18 cellular contexts compared by ENCODE assay signal in genomic region chr7:158943234-158943633, GRCh38.
DNase-seq lines count a peak whose midpoint lies in the region; ATAC-seq, FAIRE-seq and TF ChIP-seq lines count a peak whose summit lies in the region.
"Had no signal": no experiment of that assay in that cellular context is flagged by ENCODE, and none has a peak within 500 bp of the region (broad histone marks: within the 10 kb centered on the region; RNA-seq: fewer than 3 reads in every experiment).

No MANE protein-coding gene starts in this region.

- no peak overlapping the region; the same call in 1 of the 2 replicates for H3K14ac ChIP-seq in H9 (ENCODE audit: insufficient read depth, low read length)

- H3K36me3 Mint-ChIP-seq in H9 (ENCODE audit: insufficient read depth in 1 of 3, low read depth in 3 of 3) = peaks cover 20 to 61% (median 53%) of the 10 kb centered on the region in 3 experiments
- H3K36me3 Mint-ChIP-seq in nephron progenitor cell (ENCODE audit: low read depth) = peaks cover 96% of the 10 kb centered on the region
- H3K36me3 Mint-ChIP-seq in HFFc6 (ENCODE audit: low read depth) = peaks cover 22% of the 10 kb centered on the region

- H3K27ac ChIP-seq in H9 (ENCODE audit: insufficient read length, low read depth, low read length) = no peak overlapping the region
- no peak overlapping the region for H3K27ac ChIP-seq in K562 (ENCODE audit: extremely low read depth, low read depth, low read length)
- H3K27ac ChIP-seq in stomach = no peak overlapping the region
- H3K27ac ChIP-seq: HL-60 had no signal

- no peak overlapping the region for H2BK120ac ChIP-seq in H9 (ENCODE audit: low read depth, low read length, poor library complexity, severe bottlenecking)

- H3K9ac ChIP-seq in H9 (ENCODE audit: extremely low read depth, insufficient read length, low read length) = no peak overlapping the region
- no peak overlapping the region; a peak in 1 of 4 replicates for H3K9ac ChIP-seq in K562 (ENCODE audit: insufficient read depth in 1 of 2, low read depth in 2 of 2, low read length in 2 of 2)

- no peaks in the 10 kb centered on the region for H3K27me3 Mint-ChIP-seq in H9 (ENCODE audit: low read depth)
- H3K27me3 Mint-ChIP-seq in nephron progenitor cell (ENCODE audit: low read depth, poor library complexity) = no peaks in the 10 kb centered on the region
- no peaks in the 10 kb centered on the region; the same call in 1 of the 2 replicates for H3K27me3 Mint-ChIP-seq in HFFc6 (ENCODE audit: insufficient read depth)
- H3K27me3 Mint-ChIP-seq: B cell; CD4-positive, alpha-beta T cell had no signal

- TF ChIP-seq POLR2A in K562 (conservative IDR thresholded peaks at IDR 0.05) = no peak
- no peak for TF ChIP-seq POLR2A in stomach (IDR thresholded peaks at IDR 0.05)

- H3K4me1 ChIP-seq in H9 (ENCODE audit: insufficient read depth, low read length) = no peaks in the 10 kb centered on the region
- H3K4me1 ChIP-seq in K562 (replicated peaks in 1 of 2; ENCODE audit: control insufficient read depth in 2 of 2, insufficient read depth in 2 of 2, low read length in 2 of 2) = no peaks in the 10 kb centered on the region
- no peaks in the 10 kb centered on the region for H3K4me1 ChIP-seq in stomach

- no peak overlapping the region for H3K4me3 Mint-ChIP-seq in H9
- no peak overlapping the region for H3K4me3 Mint-ChIP-seq in nephron progenitor cell
- H3K4me3 Mint-ChIP-seq in HFFc6 = no peak overlapping the region
- H3K4me3 Mint-ChIP-seq: B cell; CD4-positive, alpha-beta T cell had no signal

- H2BK20ac ChIP-seq in H9 (ENCODE audit: low read depth, low read length, poor library complexity, severe bottlenecking) = no peak overlapping the region

- H3K4me1 Mint-ChIP-seq in H9 = no peaks in the 10 kb centered on the region
- peaks cover 4% of the 10 kb centered on the region for H3K4me1 Mint-ChIP-seq in nephron progenitor cell
- no peaks in the 10 kb centered on the region for H3K4me1 Mint-ChIP-seq in HFFc6 (ENCODE audit: low read depth)
- H3K4me1 Mint-ChIP-seq: B cell had no signal

- H3K27me3 ChIP-seq in H9 (ENCODE audit: insufficient read depth, low read length) = no peaks in the 10 kb centered on the region
- H3K27me3 ChIP-seq in K562 (ENCODE audit: control insufficient read depth in 2 of 2, insufficient read depth in 2 of 2, low read length in 2 of 2) = no peaks in the 10 kb centered on the region
- H3K27me3 ChIP-seq in stomach = no peaks in the 10 kb centered on the region

- H2BK15ac ChIP-seq in H9 (ENCODE audit: low read depth, low read length) = no peak overlapping the region

- CTCF ChIA-PET in K562 (lab: Yijun Ruan, JAX; ENCODE audit: low intra/inter-chr PET ratio) = no interaction called here

- H4K91ac ChIP-seq in H9 (ENCODE audit: insufficient read length, low read depth, low read length) = no peak overlapping the region

- H4K5ac ChIP-seq in H9 (ENCODE audit: insufficient read length, low read depth, low read length) = no peak overlapping the region

- no TSS peak for BruUV-seq in K562 (replicated peaks; lab: Mats Ljungman, UMichigan)

- H3K9me3 Mint-ChIP-seq in H9 (peaks cover 10 to 13% of the 10 kb centered on the region in 2 experiments; a peak in 4 of 5 replicates), nephron progenitor cell (peaks cover 18% of the 10 kb centered on the region), HFFc6 (no peaks in the 10 kb centered on the region)

- DNase-seq in H9 (no peak), K562 (ENCODE audit: extremely low read depth in 1 of 4, low spot score in 3 of 4) (no peak), nephron progenitor cell (no peak), HFFc6 (no peak), NCI-H524 (lab: John Stamatoyannopoulos, UW) (no peak), stomach (no peak)
- DNase-seq: C1 segment of cervical spinal cord; CD4-positive, alpha-beta T cell; DMS79; EL; HCEC 1CT had no signal

- H3K4me2 ChIP-seq in H9 (ENCODE audit: insufficient read depth, insufficient read length, low read length) (no peak overlapping the region), K562 (ENCODE audit: insufficient read depth, low read length) (no peak overlapping the region)

- H2BK12ac ChIP-seq in H9 (ENCODE audit: insufficient read length, low read depth, low read length) = no peak overlapping the region

- H3K18ac ChIP-seq in H9 (ENCODE audit: insufficient read length, low read depth, low read length) = no peak overlapping the region

- no peak overlapping the region for H2BK5ac ChIP-seq in H9 (ENCODE audit: insufficient read length, low read length)

- no peak for TF ChIP-seq RAD21 in K562 (CRISPR knock-in tag; conservative IDR thresholded peaks at IDR 0.05 in 1 of 2, IDR thresholded peaks at IDR 0.05 in 1 of 2)

- H3K79me1 ChIP-seq in H9 (ENCODE audit: insufficient read depth, low read depth, low read length, poor library complexity, severe bottlenecking) = no peaks in the 10 kb centered on the region

- H3K9me1 ChIP-seq in K562 (ENCODE audit: control insufficient read depth, insufficient read depth, low read length) = peaks cover 3% of the 10 kb centered on the region

- FAIRE-seq in K562 (lab: Jason Lieb, UNC) = no peak
- FAIRE-seq: A204.1, G401.6, GM12891, H1 had no signal

- POLR2A ChIA-PET in K562 (lab: Yijun Ruan, JAX) = no interaction called here

- no peak overlapping the region for H4K8ac ChIP-seq in H9 (replicated peaks; ENCODE audit: insufficient read length, low read depth, low read length)

- peak overlapping the region; percentile 56 to 82 (median 77); a peak in 4 of 7 replicates for H3K27ac Mint-ChIP-seq in H9
- H3K27ac Mint-ChIP-seq in nephron progenitor cell = peak overlapping the region; percentile 94
- H3K27ac Mint-ChIP-seq in HFFc6 = no peak overlapping the region
- H3K27ac Mint-ChIP-seq: B cell; CD4-positive, alpha-beta T cell had no signal

- ATAC-seq in K562 (no peak), GM19328 (IDR thresholded peaks at IDR 0.05; ENCODE audit: unreplicated experiment) (no peak)

- H3K9me3 ChIP-seq in H9 (ENCODE audit: control insufficient read depth, low read depth, low read length) = no peaks in the 10 kb centered on the region
- H3K9me3 ChIP-seq in K562 (replicated peaks; ENCODE audit: control insufficient read depth, insufficient read depth, low read depth, low read length) = no peaks in the 10 kb centered on the region
- H3K9me3 ChIP-seq in stomach = peaks cover 0 to 8% (median 2%) of the 10 kb centered on the region in 4 donors

- H3K23me2 ChIP-seq in H9 (ENCODE audit: insufficient read length, low read depth, low read length, poor library complexity, severe bottlenecking) = no peaks in the 10 kb centered on the region

- intact Hi-C loops in K562 (cut with micrococcal nuclease) (no loop called here), stomach (cut with DNase I; ENCODE audit: low total_unique reads) (no loop called here)

- no peak overlapping the region for H3K56ac ChIP-seq in H9 (ENCODE audit: insufficient read length, low read depth, low read length)

- in situ Hi-C loops in K562 (cut with MboI) = no loop called here

- H3K4me3 ChIP-seq in K562 = no peak overlapping the region
- no peak overlapping the region for H3K4me3 ChIP-seq in stomach

- peaks cover 59% of the 10 kb centered on the region for H3K36me3 ChIP-seq in K562 (ENCODE audit: control insufficient read depth, insufficient read depth, low read length)
- H3K36me3 ChIP-seq in stomach = peaks cover 25 to 75% (median 69%) of the 10 kb centered on the region in 4 donors

- H4K20me1 ChIP-seq in H9 (ENCODE audit: control insufficient read depth, insufficient read depth, insufficient read length) = no peaks in the 10 kb centered on the region
- no peaks in the 10 kb centered on the region for H4K20me1 ChIP-seq in K562 (replicated peaks; ENCODE audit: control insufficient read depth, insufficient read depth, low read length)

- H3K79me2 ChIP-seq in H9 (ENCODE audit: insufficient read depth, low read length) (0 out of 2 replicates have a peak, but pooled peaks cover 2% of the 10 kb centered on the region), K562 (ENCODE audit: control insufficient read depth, insufficient read depth, low read length) (no peaks in the 10 kb centered on the region)

- no peak overlapping the region for H3T11ph ChIP-seq in H9 (ENCODE audit: low read length)

- no peak overlapping the region for H3K23ac ChIP-seq in H9 (ENCODE audit: insufficient read length, low read depth, low read length)

- H3K4ac ChIP-seq in H9 (ENCODE audit: low read depth, low read length) = no peak overlapping the region

- TF ChIP-seq EP300 in K562 (IDR thresholded peaks at IDR 0.05; ENCODE audit: low read length) (no peak), stomach (IDR thresholded peaks at IDR 0.05) (no peak)

- no peak overlapping the region for H2AK5ac ChIP-seq in H9 (ENCODE audit: insufficient read length, low read length)

- TF ChIP-seq CTCF in H9 (conservative IDR thresholded peaks at IDR 0.05) (no peak), K562 (IDR thresholded peaks at IDR 0.05 in 2 of 3, conservative IDR thresholded peaks at IDR 0.05 in 1 of 3; ENCODE audit: insufficient read depth in 2 of 3, low read depth in 1 of 3, low read length in 3 of 3) (no peak), nephron progenitor cell (IDR thresholded peaks at IDR 0.05) (no peak), HFFc6 (IDR thresholded peaks at IDR 0.05) (no peak), stomach (IDR thresholded peaks at IDR 0.05) (no peak)

- WGBS in H9 (ENCODE audit: extremely low coverage, insufficient read length, low lambda C conversion rate) = no CpG with 5 or more reads among the region's 14 CpGs
- 80% methylated on average over 14 of the region's 14 CpGs for WGBS in K562 (ENCODE audit: insufficient coverage, low coverage, missing lambda C conversion rate)
- 91 to 93% (median 93%) methylated on average over 12 to 14 of the region's 14 CpGs for WGBS in stomach, 5 donors

- no peak overlapping the region for H2AFZ ChIP-seq in H9 (ENCODE audit: low read length)
- H2AFZ ChIP-seq in K562 (ENCODE audit: low read depth, low read length) = no peak overlapping the region

TF ChIP-seq in K562, 482 proteins besides CTCF, POLR2A, EP300 and RAD21:
- peak; percentile 41; the same call in 1 of the 2 replicates for TF ChIP-seq POLR2G (IDR thresholded peaks at IDR 0.05; ENCODE audit: low read depth, low read length)
- no peak for TF ChIP-seq SMAD3 (CRISPR knock-in tag; conservative IDR thresholded peaks at IDR 0.05)
- no peak for TF ChIP-seq ZNF561 (CRISPR knock-in tag; conservative IDR thresholded peaks at IDR 0.05)
- no peak for TF ChIP-seq DMBX1 (CRISPR knock-in tag; IDR thresholded peaks at IDR 0.05; ENCODE audit: borderline replicate concordance)
